Comparison of ENCODE assay signal across 11 cellular contexts in the genomic region with DNA sequence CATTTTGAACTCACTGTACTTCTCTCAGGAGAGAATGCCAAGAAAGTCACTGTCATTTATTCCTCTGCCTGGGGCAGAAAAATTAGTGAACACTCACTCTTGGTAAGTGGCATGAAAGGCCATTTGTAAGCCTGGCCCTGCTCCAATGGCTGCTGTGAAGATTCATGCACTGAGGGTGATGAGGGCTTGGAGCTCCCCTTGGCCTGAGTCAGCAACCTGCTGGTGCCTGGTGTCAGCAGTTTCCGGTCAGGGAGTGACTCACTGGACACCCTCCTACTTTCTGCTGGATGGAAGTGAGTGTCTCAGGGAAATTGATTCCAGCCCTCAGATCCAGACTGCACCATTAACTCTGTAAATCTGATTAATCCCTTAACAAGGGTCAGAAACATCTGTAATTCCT. TPM values are rescaled to one million over a fixed set of nuclear protein-coding genes. Genes with fewer than 3 reads are reported as not detected.
DNase-seq lines count a peak whose midpoint lies in the region; ATAC-seq and TF ChIP-seq lines count a peak whose summit lies in the region.
"Had no signal": no experiment of that assay in that cellular context is flagged by ENCODE, and none has a peak within 500 bp of the region (broad histone marks: within the 10 kb centered on the region; RNA-seq: fewer than 3 reads in every experiment).

No MANE protein-coding gene starts in this region.

- no peak overlapping the region for H3K4me3 Mint-ChIP-seq in activated T-helper 17 cell treated with anti-CD3 and anti-CD28 coated beads, Interleukin-2, amount 50 U/mL, for 72 hours
- H3K4me3 Mint-ChIP-seq: neural crest cell had no signal

- peaks cover 3% of the 10 kb centered on the region for H3K27me3 Mint-ChIP-seq in activated T-helper 17 cell treated with anti-CD3 and anti-CD28 coated beads, Interleukin-2, amount 50 U/mL, for 72 hours

- no peak overlapping the region for H3K27ac ChIP-seq in left ventricle myocardium inferior (replicated peaks)
- H3K27ac ChIP-seq: SK-N-MC had no signal

- intact Hi-C loops in left ventricle myocardium inferior (cut with micrococcal nuclease) = no loop called here

- ATAC-seq in activated T-helper 17 cell treated with anti-CD3 and anti-CD28 coated beads, Interleukin-2, amount 50 U/mL, for 72 hours (replicated peaks) = peak; percentile 57
- ATAC-seq in GM21390 (IDR thresholded peaks at IDR 0.05; ENCODE audit: unreplicated experiment) = no peak
- ATAC-seq in GM19328 (IDR thresholded peaks at IDR 0.05; ENCODE audit: unreplicated experiment) = no peak
- ATAC-seq in HG03095 (IDR thresholded peaks at IDR 0.05; ENCODE audit: unreplicated experiment) = no peak

- TF ChIP-seq CTCF in HFF-Myc (IDR thresholded peaks at IDR 0.05; ENCODE audit: low read depth, low read length, missing control alignments) (no peak), left ventricle myocardium inferior (IDR thresholded peaks at IDR 0.05; ENCODE audit: borderline replicate concordance) (no peak)

- no peaks in the 10 kb centered on the region for H3K4me1 Mint-ChIP-seq in activated T-helper 17 cell treated with anti-CD3 and anti-CD28 coated beads, Interleukin-2, amount 50 U/mL, for 72 hours

- no peaks in the 10 kb centered on the region for H3K36me3 Mint-ChIP-seq in activated T-helper 17 cell treated with anti-CD3 and anti-CD28 coated beads, Interleukin-2, amount 50 U/mL, for 72 hours (ENCODE audit: low read depth)

- no peaks in the 10 kb centered on the region for H3K27me3 ChIP-seq in left ventricle myocardium inferior (ENCODE audit: low read depth)

- H3K9me3 ChIP-seq in left ventricle myocardium inferior (replicated peaks) = peaks cover 11% of the 10 kb centered on the region

- H3K9me3 Mint-ChIP-seq in activated T-helper 17 cell treated with anti-CD3 and anti-CD28 coated beads, Interleukin-2, amount 50 U/mL, for 72 hours = no peaks in the 10 kb centered on the region
- H3K9me3 Mint-ChIP-seq: neural crest cell had no signal

- DNase-seq in A172 (ENCODE audit: low spot score) (peak; percentile 99), HFF-Myc (ENCODE audit: extremely low read depth, low read depth) (peak; percentile 95), iris pigment epithelial cell (ENCODE audit: low read depth) (peak; percentile 96), left ventricle myocardium inferior (no peak)
- DNase-seq: DND-41 had no signal

- no peaks in the 10 kb centered on the region for H3K36me3 ChIP-seq in left ventricle myocardium inferior

- no peaks in the 10 kb centered on the region for H3K4me1 ChIP-seq in left ventricle myocardium inferior

- H3K27ac Mint-ChIP-seq in activated T-helper 17 cell treated with anti-CD3 and anti-CD28 coated beads, Interleukin-2, amount 50 U/mL, for 72 hours = no peak overlapping the region

- no peak overlapping the region for H3K4me3 ChIP-seq in HFF-Myc (replicated peaks; ENCODE audit: low read depth, low read length)
- H3K4me3 ChIP-seq in left ventricle myocardium inferior = no peak overlapping the region
- H3K4me3 ChIP-seq: SK-N-MC had no signal

RNA-seq across cellular contexts. Expression of a gene that starts 37.6 kb away (rescaled TPM):
- total RNA-seq in A172 (2014; rRNA removed; shearing (Covaris generic)) = 290 and 367 TPM in 2 replicates
- total RNA-seq in activated T-helper 17 cell treated with anti-CD3 and anti-CD28 coated beads, Interleukin-2, amount 50 U/mL, for 72 hours = 100 to 1,000 TPM; 158 to 232 TPM
- 42.7 TPM for total RNA-seq in left ventricle myocardium inferior
